17 cellular contexts compared by ENCODE assay signal in the genomic region with DNA sequence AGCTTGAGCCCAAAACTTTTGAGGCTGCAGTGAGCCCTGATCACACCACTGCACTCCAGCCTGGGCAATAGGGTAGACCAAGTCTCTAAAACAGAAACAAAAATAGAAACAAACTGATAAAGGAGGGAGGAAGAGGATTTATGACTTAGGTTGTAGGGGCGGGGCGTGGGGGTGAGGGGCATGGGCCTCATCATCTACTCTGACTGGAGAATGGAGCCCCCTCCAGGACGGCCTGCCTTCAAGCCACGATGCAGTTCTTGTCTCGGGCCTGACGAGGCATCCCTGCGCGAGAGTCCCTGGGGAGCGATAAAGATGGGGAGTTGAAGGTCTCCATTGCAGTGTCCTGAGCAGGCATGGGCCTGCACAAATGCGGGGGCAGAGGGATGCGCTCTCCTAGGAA. TPM values are rescaled to one million over a fixed set of nuclear protein-coding genes. Genes with fewer than 3 reads are reported as not detected.
A peak's percentile ranks its signal among the peaks of the same experiment; 100 is the strongest.
DNase-seq lines count a peak whose midpoint lies in the region; ATAC-seq and TF ChIP-seq lines count a peak whose summit lies in the region.
"Had no signal": no experiment of that assay in that cellular context is flagged by ENCODE, and none has a peak within 500 bp of the region (broad histone marks: within the 10 kb centered on the region; RNA-seq: fewer than 3 reads in every experiment).

No MANE protein-coding gene starts in this region.

- peak overlapping the region; percentile 45 for H3K27ac Mint-ChIP-seq in activated CD4-positive, alpha-beta memory T cell treated with anti-CD3 and anti-CD28 coated beads for 36 hours
- H3K27ac Mint-ChIP-seq in activated CD4-positive, alpha-beta memory T cell treated with anti-CD3 and anti-CD28 coated beads, Interleukin-2, amount 10 ng/mL, durations not matched to agents 7 days and 5 days = no peak overlapping the region
- no peak overlapping the region for H3K27ac Mint-ChIP-seq in T-helper 17 cell

- H3K4me1 ChIP-seq in RWPE2 (ENCODE audit: insufficient read depth, poor library complexity, severe bottlenecking) (peaks cover 30% of the 10 kb centered on the region), vagina (peaks cover 12% of the 10 kb centered on the region)
- H3K4me1 ChIP-seq: Caco-2 had no signal

- H3K36me3 ChIP-seq in RWPE2 (ENCODE audit: low read depth) (peaks cover 48% of the 10 kb centered on the region), vagina (no peaks in the 10 kb centered on the region)

- DNase-seq in activated CD4-positive, alpha-beta memory T cell treated with anti-CD3 and anti-CD28 coated beads for 36 hours = no peak
- no peak for DNase-seq in activated CD4-positive, alpha-beta memory T cell treated with anti-CD3 and anti-CD28 coated beads, Interleukin-2, amount 10 ng/mL, durations not matched to agents 7 days and 5 days
- no peak for DNase-seq in RWPE2 (ENCODE audit: low spot score)
- no peak for DNase-seq in epithelial cell of prostate (ENCODE audit: low read depth, low spot score)
- no peak for DNase-seq in vagina (ENCODE audit: extremely low spot score in 2 of 2)
- DNase-seq in left ventricle myocardium superior = no peak
- DNase-seq in stimulated activated naive CD8-positive, alpha-beta T cell treated with anti-CD3 and anti-CD28 coated beads, Interleukin-15, Interleukin-2, amounts not matched to agents 100 U/mL and 50 U/mL, for 24 hours = no peak
- DNase-seq in T-helper 17 cell = no peak
- DNase-seq: Caco-2, NCI-H146, NCI-H2081 treated with DMSO at 0.1 percent for 48 hours, NCI-H2227 treated with DMSO at 0.1 percent for 48 hours, NCI-H524 treated with DMSO at 0.1 percent for 48 hours, OCI-M1 had no signal

- H3K27me3 ChIP-seq in RWPE2 (ENCODE audit: insufficient read depth, poor library complexity, severe bottlenecking) (no peaks in the 10 kb centered on the region), vagina (no peaks in the 10 kb centered on the region)

- H3K4me1 Mint-ChIP-seq in activated CD4-positive, alpha-beta memory T cell treated with anti-CD3 and anti-CD28 coated beads for 36 hours (ENCODE audit: low read depth) = peaks cover 17% of the 10 kb centered on the region
- peaks cover 48% of the 10 kb centered on the region for H3K4me1 Mint-ChIP-seq in activated CD4-positive, alpha-beta memory T cell treated with anti-CD3 and anti-CD28 coated beads, Interleukin-2, amount 10 ng/mL, durations not matched to agents 7 days and 5 days
- peaks cover 19% of the 10 kb centered on the region for H3K4me1 Mint-ChIP-seq in T-helper 17 cell

- intact Hi-C loops in activated CD4-positive, alpha-beta memory T cell treated with anti-CD3 and anti-CD28 coated beads for 36 hours (cut with micrococcal nuclease) = no loop called here
- intact Hi-C loops in vagina (cut with DNase I) = loop anchor here (10.0 kb wide), 1 partner anchor 101 kb away; the partner anchor contains the start of genes PRAF2 and WDR45
- intact Hi-C loops in left ventricle myocardium superior (cut with micrococcal nuclease) = no loop called here

- H3K36me3 Mint-ChIP-seq in activated CD4-positive, alpha-beta memory T cell treated with anti-CD3 and anti-CD28 coated beads for 36 hours = peaks cover 36% of the 10 kb centered on the region
- peaks cover 53% of the 10 kb centered on the region for H3K36me3 Mint-ChIP-seq in activated CD4-positive, alpha-beta memory T cell treated with anti-CD3 and anti-CD28 coated beads, Interleukin-2, amount 10 ng/mL, durations not matched to agents 7 days and 5 days (ENCODE audit: low read depth)
- H3K36me3 Mint-ChIP-seq in T-helper 17 cell (ENCODE audit: low read depth) = peaks cover 4% of the 10 kb centered on the region

- no peaks in the 10 kb centered on the region for H3K9me3 Mint-ChIP-seq in activated CD4-positive, alpha-beta memory T cell treated with anti-CD3 and anti-CD28 coated beads for 36 hours
- no peaks in the 10 kb centered on the region for H3K9me3 Mint-ChIP-seq in activated CD4-positive, alpha-beta memory T cell treated with anti-CD3 and anti-CD28 coated beads, Interleukin-2, amount 10 ng/mL, durations not matched to agents 7 days and 5 days

- no peak overlapping the region for H3K4me3 Mint-ChIP-seq in activated CD4-positive, alpha-beta memory T cell treated with anti-CD3 and anti-CD28 coated beads for 36 hours
- H3K4me3 Mint-ChIP-seq in activated CD4-positive, alpha-beta memory T cell treated with anti-CD3 and anti-CD28 coated beads, Interleukin-2, amount 10 ng/mL, durations not matched to agents 7 days and 5 days = no peak overlapping the region
- H3K4me3 Mint-ChIP-seq in T-helper 17 cell = no peak overlapping the region

- H3K27me3 Mint-ChIP-seq in activated CD4-positive, alpha-beta memory T cell treated with anti-CD3 and anti-CD28 coated beads for 36 hours = no peaks in the 10 kb centered on the region
- no peaks in the 10 kb centered on the region for H3K27me3 Mint-ChIP-seq in activated CD4-positive, alpha-beta memory T cell treated with anti-CD3 and anti-CD28 coated beads, Interleukin-2, amount 10 ng/mL, durations not matched to agents 7 days and 5 days
- no peaks in the 10 kb centered on the region for H3K27me3 Mint-ChIP-seq in T-helper 17 cell
- H3K27me3 Mint-ChIP-seq: IgD-negative memory B cell had no signal

- POLR2A ChIA-PET in activated CD4-positive, alpha-beta memory T cell treated with anti-CD3 and anti-CD28 coated beads for 36 hours (lab: Charles Lee) = no interaction called here
- POLR2A ChIA-PET in activated CD4-positive, alpha-beta memory T cell treated with anti-CD3 and anti-CD28 coated beads, Interleukin-2, amount 10 ng/mL, durations not matched to agents 7 days and 5 days (lab: Charles Lee) = interaction anchor here (2.1 kb wide), 1 partner anchor 8 kb away, joined by 6 read pairs; no protein-coding TSS in a partner anchor

- ATAC-seq in RWPE2 (ENCODE audit: low read depth) (no peak), left ventricle myocardium superior (no peak), T-helper 17 cell (no peak)
- ATAC-seq in stimulated activated naive CD8-positive, alpha-beta T cell treated with anti-CD3 and anti-CD28 coated beads, Interleukin-15, Interleukin-2, amounts not matched to agents 100 U/mL and 50 U/mL, for 24 hours = no peak
- ATAC-seq: HCT116 had no signal

- H3K4me3 ChIP-seq in RWPE2 (ENCODE audit: severe bottlenecking) = no peak overlapping the region
- no peak overlapping the region for H3K4me3 ChIP-seq in vagina

- CTCF ChIA-PET in activated CD4-positive, alpha-beta memory T cell treated with anti-CD3 and anti-CD28 coated beads for 36 hours (lab: Charles Lee) = interaction anchor here (1.0 kb wide), 1 partner anchor 14 kb away, joined by 3 read pairs; no protein-coding TSS in a partner anchor
- CTCF ChIA-PET in activated CD4-positive, alpha-beta memory T cell treated with anti-CD3 and anti-CD28 coated beads, Interleukin-2, amount 10 ng/mL, durations not matched to agents 7 days and 5 days (lab: Charles Lee) = interaction anchor here (1.0 kb wide), 1 partner anchor 14 kb away, joined by 3 read pairs; no protein-coding TSS in a partner anchor

- TF ChIP-seq POLR2A in vagina (IDR thresholded peaks at IDR 0.05) = no peak

- no peak for TF ChIP-seq CTCF in RWPE2 (IDR thresholded peaks at IDR 0.05; ENCODE audit: poor library complexity, severe bottlenecking)
- TF ChIP-seq CTCF in vagina (IDR thresholded peaks at IDR 0.05) = no peak

- H3K9me3 ChIP-seq in RWPE2 (ENCODE audit: severe bottlenecking) (no peaks in the 10 kb centered on the region), vagina (no peaks in the 10 kb centered on the region), T-helper 17 cell (ENCODE audit: control insufficient read depth, low read length, poor library complexity, severe bottlenecking) (no peaks in the 10 kb centered on the region)
- H3K9me3 ChIP-seq: Caco-2 had no signal

- peak overlapping the region; percentile 92 for H3K27ac ChIP-seq in RWPE2 (ENCODE audit: poor library complexity, severe bottlenecking)
- H3K27ac ChIP-seq in epithelial cell of prostate = peak overlapping the region; percentile 83
- peak overlapping the region; percentile 60 for H3K27ac ChIP-seq in vagina

RNA-seq across cellular contexts. Expression of gene PLP2, which starts 3.7 kb away (rescaled TPM):
- total RNA-seq in activated CD4-positive, alpha-beta memory T cell treated with anti-CD3 and anti-CD28 coated beads for 36 hours = 100 to 1,000 TPM; 222 to 234 TPM
- 100 to 1,000 TPM; 267 to 273 TPM for total RNA-seq in activated CD4-positive, alpha-beta memory T cell treated with anti-CD3 and anti-CD28 coated beads, Interleukin-2, amount 10 ng/mL, durations not matched to agents 7 days and 5 days
- total RNA-seq in vagina (81.3 TPM), left ventricle myocardium superior (62.3 TPM), T-helper 17 cell (100 to 1,000 TPM; 180 to 203 TPM)

RNA-seq across cellular contexts. Expression of gene PRICKLE3, which starts 10.7 kb away (rescaled TPM):
- total RNA-seq in activated CD4-positive, alpha-beta memory T cell treated with anti-CD3 and anti-CD28 coated beads for 36 hours = 10 to 100 TPM; 18.1 to 20.1 TPM
- total RNA-seq in activated CD4-positive, alpha-beta memory T cell treated with anti-CD3 and anti-CD28 coated beads, Interleukin-2, amount 10 ng/mL, durations not matched to agents 7 days and 5 days = 10 to 100 TPM; 19.0 to 20.3 TPM
- total RNA-seq in vagina (26.5 TPM), left ventricle myocardium superior (12.7 TPM), T-helper 17 cell (1 to 10 TPM; 4.8 to 7.5 TPM)

RNA-seq across cellular contexts. Expression of gene MAGIX, which starts 12.9 kb away (rescaled TPM):
- 1 to 10 TPM in 1 of 2 experiments, under 1 TPM in 1; 0.87 to 1.0 TPM for total RNA-seq in activated CD4-positive, alpha-beta memory T cell treated with anti-CD3 and anti-CD28 coated beads for 36 hours
- 1 to 10 TPM; 1.6 to 2.0 TPM for total RNA-seq in activated CD4-positive, alpha-beta memory T cell treated with anti-CD3 and anti-CD28 coated beads, Interleukin-2, amount 10 ng/mL, durations not matched to agents 7 days and 5 days
- 2.2 TPM for total RNA-seq in vagina
- total RNA-seq in left ventricle myocardium superior = 3.8 TPM
- total RNA-seq in T-helper 17 cell = 1 to 10 TPM; 1.0 to 1.1 TPM
- total RNA-seq: HT1080 had no signal

RNA-seq across cellular contexts. Expression of gene SYP, which starts 24.6 kb away (rescaled TPM):
- total RNA-seq in activated CD4-positive, alpha-beta memory T cell treated with anti-CD3 and anti-CD28 coated beads for 36 hours = 1 to 10 TPM; 5.3 to 5.4 TPM
- total RNA-seq in activated CD4-positive, alpha-beta memory T cell treated with anti-CD3 and anti-CD28 coated beads, Interleukin-2, amount 10 ng/mL, durations not matched to agents 7 days and 5 days = 1 to 10 TPM; 1.1 to 1.2 TPM
- total RNA-seq in vagina (11.0 TPM), left ventricle myocardium superior (1.5 TPM), T-helper 17 cell (under 1 TPM; 0.30 to 0.60 TPM)

RNA-seq across cellular contexts. Expression of gene GPKOW, which starts 51.9 kb away (rescaled TPM):
- total RNA-seq in activated CD4-positive, alpha-beta memory T cell treated with anti-CD3 and anti-CD28 coated beads for 36 hours = 10 to 100 TPM; 22.0 to 22.6 TPM
- 10 to 100 TPM; 41.9 to 43.6 TPM for total RNA-seq in activated CD4-positive, alpha-beta memory T cell treated with anti-CD3 and anti-CD28 coated beads, Interleukin-2, amount 10 ng/mL, durations not matched to agents 7 days and 5 days
- total RNA-seq in vagina (17.7 TPM), left ventricle myocardium superior (18.9 TPM), T-helper 17 cell (10 to 100 TPM; 13.5 to 14.4 TPM)
